ENCODE assay signal across 9 cellular contexts in the genomic region with DNA sequence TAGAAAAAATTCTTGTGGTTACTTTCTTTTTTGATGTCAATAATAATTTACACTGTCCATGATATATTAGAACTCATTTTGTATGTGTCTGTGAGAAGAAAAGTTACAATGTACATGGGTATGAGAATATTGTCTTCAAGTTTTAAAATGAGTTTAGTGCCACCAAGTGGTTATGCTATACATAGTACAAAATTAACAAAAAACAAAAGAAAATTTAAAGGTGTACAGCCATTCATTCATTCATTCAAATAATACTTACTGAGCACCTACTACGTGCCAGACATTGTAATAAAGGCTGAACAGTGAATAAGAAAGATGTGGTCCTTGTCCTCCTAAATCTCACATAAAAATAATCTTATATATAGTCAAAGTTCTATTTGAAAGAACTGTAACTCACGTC. TPM values are rescaled to one million over a fixed set of nuclear protein-coding genes. Genes with fewer than 3 reads are reported as not detected.
A peak's percentile ranks its signal among the peaks of the same experiment; 100 is the strongest.
DNase-seq lines count a peak whose midpoint lies in the region; ATAC-seq, FAIRE-seq and TF ChIP-seq lines count a peak whose summit lies in the region.
"Had no signal": no experiment of that assay in that cellular context is flagged by ENCODE, and none has a peak within 500 bp of the region (broad histone marks: within the 10 kb centered on the region; RNA-seq: fewer than 3 reads in every experiment).

No MANE protein-coding gene starts in this region.

- ATAC-seq in HG02885 (IDR thresholded peaks at IDR 0.05; ENCODE audit: poor library complexity, unreplicated experiment) (peak; percentile 67), left colon (peak; percentile 51), GM19395 (IDR thresholded peaks at IDR 0.05; ENCODE audit: unreplicated experiment) (no peak)

- no peaks in the 10 kb centered on the region for H3K4me1 Mint-ChIP-seq in activated naive CD4-positive, alpha-beta T cell treated with anti-CD3 and anti-CD28 coated beads, Interleukin-2, amount 10 ng/mL, durations not matched to agents 7 days and 5 days

- H3K9me3 Mint-ChIP-seq in activated naive CD4-positive, alpha-beta T cell treated with anti-CD3 and anti-CD28 coated beads, Interleukin-2, amount 10 ng/mL, durations not matched to agents 7 days and 5 days = no peaks in the 10 kb centered on the region
- H3K9me3 Mint-ChIP-seq: naive B cell had no signal

- H3K79me2 ChIP-seq in DOHH2 (ENCODE audit: control insufficient read depth, low read length) = peaks cover 58% of the 10 kb centered on the region

- H3K27ac Mint-ChIP-seq in activated naive CD4-positive, alpha-beta T cell treated with anti-CD3 and anti-CD28 coated beads, Interleukin-2, amount 10 ng/mL, durations not matched to agents 7 days and 5 days = no peak overlapping the region
- H3K27ac Mint-ChIP-seq: naive B cell had no signal

- intact Hi-C loops in left colon (cut with DNase I, micrococcal nuclease) = loop anchor here in 1 of 2 donors (10.0 kb wide), 2 partner anchors 417 to 557 kb away; no protein-coding TSS in a partner anchor

- no peak overlapping the region for H3K27ac ChIP-seq in DOHH2 (ENCODE audit: low read depth, low read length)

- peak; percentile 97 for FAIRE-seq in TTC549 (lab: Jason Lieb, UNC)

- H4K20me1 ChIP-seq in DOHH2 (ENCODE audit: control insufficient read depth, insufficient read depth, low read depth, low read length) = no peaks in the 10 kb centered on the region

- H3K4me3 ChIP-seq in DOHH2 (ENCODE audit: low read length) = no peak overlapping the region

- H3K36me3 Mint-ChIP-seq in activated naive CD4-positive, alpha-beta T cell treated with anti-CD3 and anti-CD28 coated beads, Interleukin-2, amount 10 ng/mL, durations not matched to agents 7 days and 5 days = peaks cover 14% of the 10 kb centered on the region

- no peak for DNase-seq in left colon
- DNase-seq in central memory CD4-positive, alpha-beta T cell = no peak
- DNase-seq in activated CD8-positive, alpha-beta memory T cell treated with anti-CD3 and anti-CD28 coated beads for 24 hours = no peak
- no peak for DNase-seq in activated naive CD4-positive, alpha-beta T cell treated with anti-CD3 and anti-CD28 coated beads, Interleukin-2, amount 10 ng/mL, durations not matched to agents 7 days and 5 days
- DNase-seq: naive B cell had no signal

- peak; percentile 38 for TF ChIP-seq CTCF in DOHH2 (IDR thresholded peaks at IDR 0.05; ENCODE audit: low read depth, low read length, poor library complexity, severe bottlenecking)

- peaks cover 8% of the 10 kb centered on the region; the same call in 1 of the 2 replicates for H3F3A ChIP-seq in DOHH2 (ENCODE audit: control insufficient read depth, insufficient read depth)

- no peak overlapping the region for H3K4me2 ChIP-seq in DOHH2 (ENCODE audit: low read length)

- no peaks in the 10 kb centered on the region for H3K27me3 ChIP-seq in DOHH2 (ENCODE audit: control insufficient read depth, low read length)

- H3K36me3 ChIP-seq in DOHH2 (ENCODE audit: control insufficient read depth, low read length) = peaks cover 45% of the 10 kb centered on the region

- CTCF ChIA-PET in activated naive CD4-positive, alpha-beta T cell treated with anti-CD3 and anti-CD28 coated beads, Interleukin-2, amount 10 ng/mL, durations not matched to agents 7 days and 5 days (lab: Charles Lee) = interaction anchor here (1.5 kb wide), 1 partner anchor 17 kb away, joined by 3 read pairs; no protein-coding TSS in a partner anchor

- no peaks in the 10 kb centered on the region for H3K27me3 Mint-ChIP-seq in activated naive CD4-positive, alpha-beta T cell treated with anti-CD3 and anti-CD28 coated beads, Interleukin-2, amount 10 ng/mL, durations not matched to agents 7 days and 5 days
- H3K27me3 Mint-ChIP-seq: naive B cell had no signal

- H3K4me1 ChIP-seq in DOHH2 (ENCODE audit: control insufficient read depth, low read length) = no peaks in the 10 kb centered on the region

- no peaks in the 10 kb centered on the region for H3K9me2 ChIP-seq in DOHH2 (replicated peaks; ENCODE audit: control insufficient read depth, low read length)

- H3K9me3 ChIP-seq in DOHH2 (ENCODE audit: control insufficient read depth, insufficient read depth, low read length) = no peaks in the 10 kb centered on the region

- H3K4me3 Mint-ChIP-seq in activated naive CD4-positive, alpha-beta T cell treated with anti-CD3 and anti-CD28 coated beads, Interleukin-2, amount 10 ng/mL, durations not matched to agents 7 days and 5 days = no peak overlapping the region
- H3K4me3 Mint-ChIP-seq: naive B cell had no signal

RNA-seq across cellular contexts. Expression of a gene that starts 27.7 kb away (rescaled TPM):
- 10 to 100 TPM; 27.5 to 28.2 TPM for total RNA-seq in left colon

RNA-seq across cellular contexts. Expression of a gene that starts 28.0 kb away (rescaled TPM):
- 10 to 100 TPM; 36.4 to 47.2 TPM for total RNA-seq in left colon
